Comparison of ENCODE assay signal across 13 cellular contexts in the genomic region with DNA sequence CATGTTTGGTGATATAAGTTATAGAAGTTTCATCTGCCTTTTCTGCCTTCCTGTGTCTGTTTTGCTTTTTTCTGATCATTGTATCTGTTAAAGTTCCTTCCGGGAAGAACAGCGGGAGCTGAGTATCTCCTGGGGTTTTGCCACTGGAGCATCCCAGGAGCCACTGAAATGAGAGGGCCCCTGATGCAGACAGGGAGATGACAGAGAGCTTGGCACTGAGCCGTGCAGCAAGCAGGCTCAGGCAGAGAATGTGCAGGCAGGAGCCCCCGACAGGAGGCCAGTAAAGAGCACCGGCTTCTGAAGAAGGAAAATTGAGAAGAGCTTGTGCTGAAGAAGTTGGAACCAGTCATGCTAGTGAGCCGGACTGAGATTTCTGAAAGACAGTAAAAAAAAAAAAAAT.
DNase-seq lines count a peak whose midpoint lies in the region; ATAC-seq, FAIRE-seq and TF ChIP-seq lines count a peak whose summit lies in the region.
"Had no signal": no experiment of that assay in that cellular context is flagged by ENCODE, and none has a peak within 500 bp of the region (broad histone marks: within the 10 kb centered on the region; RNA-seq: fewer than 3 reads in every experiment).

No MANE protein-coding gene starts in this region.

- no peak overlapping the region for H3K4me3 ChIP-seq in K562
- no peak overlapping the region for H3K4me3 ChIP-seq in Caco-2 (ENCODE audit: low read depth, low read length)

- no peak for TF ChIP-seq RAD21 in K562 (CRISPR knock-in tag; conservative IDR thresholded peaks at IDR 0.05 in 1 of 2, IDR thresholded peaks at IDR 0.05 in 1 of 2)

- H3K27ac Mint-ChIP-seq in glutamatergic neuron (ENCODE audit: unreplicated experiment) (peak overlapping the region; percentile 76), progenitor cell of endocrine pancreas (peak overlapping the region; percentile 56), Caco-2 (ENCODE audit: unreplicated experiment) (no peak overlapping the region)
- H3K27ac Mint-ChIP-seq in activated naive CD4-positive, alpha-beta T cell treated with anti-CD3 and anti-CD28 coated beads, Interleukin-2, amount 50 U/mL, for 72 hours: no peak overlapping the region
- H3K27ac Mint-ChIP-seq: HFFc6 had no signal

- no peak for FAIRE-seq in K562 (lab: Jason Lieb, UNC)
- no peak for FAIRE-seq in frontal cortex (lab: Jason Lieb, UNC)

- H3K4me3 Mint-ChIP-seq in glutamatergic neuron (ENCODE audit: unreplicated experiment): no peak overlapping the region
- H3K4me3 Mint-ChIP-seq in progenitor cell of endocrine pancreas (ENCODE audit: low read depth): no peak overlapping the region
- no peak overlapping the region for H3K4me3 Mint-ChIP-seq in Caco-2 (ENCODE audit: unreplicated experiment)
- H3K4me3 Mint-ChIP-seq: HFFc6 had no signal

- CTCF ChIA-PET in K562 (lab: Yijun Ruan, JAX; ENCODE audit: low intra/inter-chr PET ratio) (no interaction called here), Caco-2 (lab: Charles Lee) (no interaction called here)

- no peak overlapping the region for H3K9ac ChIP-seq in K562 (ENCODE audit: insufficient read depth in 1 of 2, low read depth in 2 of 2, low read length in 2 of 2)

- H3K9me3 Mint-ChIP-seq in glutamatergic neuron (ENCODE audit: unreplicated experiment) (peaks cover 8% of the 10 kb centered on the region), progenitor cell of endocrine pancreas (ENCODE audit: low read depth) (no peaks in the 10 kb centered on the region), Caco-2 (ENCODE audit: unreplicated experiment) (no peaks in the 10 kb centered on the region)
- H3K9me3 Mint-ChIP-seq in activated naive CD4-positive, alpha-beta T cell treated with anti-CD3 and anti-CD28 coated beads, Interleukin-2, amount 50 U/mL, for 72 hours: peaks cover 0 to 4% of the 10 kb centered on the region in 2 donors

- H3K4me1 ChIP-seq in K562 (replicated peaks in 1 of 2; ENCODE audit: control insufficient read depth in 2 of 2, insufficient read depth in 2 of 2, low read length in 2 of 2) (no peaks in the 10 kb centered on the region), Caco-2 (peaks cover 15% of the 10 kb centered on the region)

- H3K27me3 ChIP-seq in K562 (ENCODE audit: control insufficient read depth in 2 of 2, insufficient read depth in 2 of 2, low read length in 2 of 2) (peaks cover 0 to 6% of the 10 kb centered on the region in 2 experiments; a peak in 1 of 5 replicates), Caco-2 (replicated peaks; ENCODE audit: control insufficient read depth, insufficient read depth, low read length) (no peaks in the 10 kb centered on the region)

- peak; percentile 26; the same call in 1 of the 3 replicates for ATAC-seq in K562
- no peak for ATAC-seq in activated naive CD4-positive, alpha-beta T cell treated with anti-CD3 and anti-CD28 coated beads, Interleukin-2, amount 50 U/mL, for 72 hours

- no TSS peak for BruUV-seq in K562 (replicated peaks; lab: Mats Ljungman, UMichigan)
- no TSS peak for BruUV-seq in Caco-2 (replicated peaks; lab: Mats Ljungman, UMichigan)

- H3K4me2 ChIP-seq in K562 (ENCODE audit: insufficient read depth, low read length): no peak overlapping the region

- peak; percentile 25 for DNase-seq in Daoy (ENCODE audit: low read depth)
- DNase-seq in K562 (ENCODE audit: extremely low read depth in 1 of 4, low spot score in 3 of 4): no peak
- DNase-seq in glutamatergic neuron: no peak
- no peak for DNase-seq in progenitor cell of endocrine pancreas (ENCODE audit: low spot score, unreplicated experiment)
- no peak for DNase-seq in activated naive CD4-positive, alpha-beta T cell treated with anti-CD3 and anti-CD28 coated beads, Interleukin-2, amount 50 U/mL, for 72 hours (ENCODE audit: low spot score in 2 of 2)
- no peak for DNase-seq in frontal cortex (ENCODE audit: low spot score in 2 of 2)
- DNase-seq in Caco-2: no peak
- DNase-seq: HFFc6, KG1, NCI-H1417 treated with DMSO at 0.1 percent for 48 hours, NCI-H2029, NCI-H524 had no signal

- TF ChIP-seq CTCF in K562 (IDR thresholded peaks at IDR 0.05 in 2 of 3, conservative IDR thresholded peaks at IDR 0.05 in 1 of 3; ENCODE audit: insufficient read depth in 2 of 3, low read depth in 1 of 3, low read length in 3 of 3): no peak
- TF ChIP-seq CTCF in glutamatergic neuron (IDR thresholded peaks at IDR 0.05; ENCODE audit: partially characterized antibody, unreplicated experiment): no peak
- no peak for TF ChIP-seq CTCF in progenitor cell of endocrine pancreas (IDR thresholded peaks at IDR 0.05; ENCODE audit: unreplicated experiment)
- no peak for TF ChIP-seq CTCF in Caco-2 (IDR thresholded peaks at IDR 0.05; ENCODE audit: insufficient read depth in 1 of 2, low read depth in 1 of 2, low read length in 1 of 2, severe bottlenecking in 1 of 2, unreplicated experiment in 1 of 2)

- no peaks in the 10 kb centered on the region for H3K36me3 ChIP-seq in K562 (ENCODE audit: control insufficient read depth, insufficient read depth, low read length)
- H3K36me3 ChIP-seq in Caco-2 (ENCODE audit: control insufficient read depth, insufficient read depth, low read length): no peaks in the 10 kb centered on the region

- H3K9me3 ChIP-seq in K562 (replicated peaks; ENCODE audit: control insufficient read depth, insufficient read depth, low read depth, low read length): no peaks in the 10 kb centered on the region
- no peaks in the 10 kb centered on the region for H3K9me3 ChIP-seq in Caco-2

- no peak overlapping the region for H3K27ac ChIP-seq in K562 (ENCODE audit: extremely low read depth, low read depth, low read length)
- H3K27ac ChIP-seq: C4-2B had no signal

- no peaks in the 10 kb centered on the region for H4K20me1 ChIP-seq in K562 (replicated peaks; ENCODE audit: control insufficient read depth, insufficient read depth, low read length)

- TF ChIP-seq EP300 in K562 (IDR thresholded peaks at IDR 0.05; ENCODE audit: low read length): no peak

- H2AFZ ChIP-seq in K562 (ENCODE audit: low read depth, low read length): 0 out of 2 replicates have a peak overlapping the region, but pooled peaks have one; percentile 40

- WGBS in K562 (ENCODE audit: insufficient coverage, low coverage, missing lambda C conversion rate): 18% methylated on average over 6 of the region's 6 CpGs

- TF ChIP-seq POLR2A in K562 (conservative IDR thresholded peaks at IDR 0.05): no peak

- H3K36me3 Mint-ChIP-seq in glutamatergic neuron (ENCODE audit: unreplicated experiment) (no peaks in the 10 kb centered on the region), progenitor cell of endocrine pancreas (ENCODE audit: insufficient read depth) (no peaks in the 10 kb centered on the region), Caco-2 (ENCODE audit: insufficient read depth, unreplicated experiment) (no peaks in the 10 kb centered on the region)
- H3K36me3 Mint-ChIP-seq in activated naive CD4-positive, alpha-beta T cell treated with anti-CD3 and anti-CD28 coated beads, Interleukin-2, amount 50 U/mL, for 72 hours: no peaks in the 10 kb centered on the region

- H3K27me3 Mint-ChIP-seq in glutamatergic neuron (ENCODE audit: unreplicated experiment) (peaks cover 3% of the 10 kb centered on the region), progenitor cell of endocrine pancreas (peaks cover 27% of the 10 kb centered on the region), Caco-2 (ENCODE audit: insufficient read depth, unreplicated experiment) (no peaks in the 10 kb centered on the region)

- H3K9me1 ChIP-seq in K562 (ENCODE audit: control insufficient read depth, insufficient read depth, low read length): no peaks in the 10 kb centered on the region

- POLR2A ChIA-PET in K562 (lab: Yijun Ruan, JAX): interaction anchor here (0.6 to 1.3 kb wide), 2 partner anchors 8 to 839 kb away, joined by 4 read pairs; no protein-coding TSS in a partner anchor
- POLR2A ChIA-PET in Caco-2 (lab: Charles Lee): no interaction called here

- no peaks in the 10 kb centered on the region for H3K79me2 ChIP-seq in K562 (ENCODE audit: control insufficient read depth, insufficient read depth, low read length)

- intact Hi-C loops in K562 (cut with micrococcal nuclease) (no loop called here), Caco-2 (cut with micrococcal nuclease; ENCODE audit: unreplicated experiment) (no loop called here)

- in situ Hi-C loops in K562 (cut with MboI): loop anchor here (5.0 to 25.0 kb wide), 2 partner anchors 84 to 599 kb away; a partner anchor contains a TSS

- H3K4me1 Mint-ChIP-seq in glutamatergic neuron (ENCODE audit: low read depth, unreplicated experiment): peaks cover 38% of the 10 kb centered on the region
- H3K4me1 Mint-ChIP-seq in progenitor cell of endocrine pancreas (ENCODE audit: low read depth): peaks cover 11% of the 10 kb centered on the region
- peaks cover 31% of the 10 kb centered on the region for H3K4me1 Mint-ChIP-seq in Caco-2 (ENCODE audit: low read depth, unreplicated experiment)

TF ChIP-seq in K562, 482 proteins besides CTCF, POLR2A, EP300 and RAD21 (continues in another document):
- TF ChIP-seq SIN3A (IDR thresholded peaks at IDR 0.05; ENCODE audit: borderline replicate concordance in 2 of 2, control insufficient read depth in 1 of 2, low read depth in 2 of 2, low read length in 2 of 2): no peak
- TF ChIP-seq TAF1 (IDR thresholded peaks at IDR 0.05; ENCODE audit: control insufficient read depth, extremely low read depth, insufficient read depth, low read length, severe bottlenecking): no peak
- no peak for TF ChIP-seq ZSCAN29 (IDR thresholded peaks at IDR 0.05)
- TF ChIP-seq, protein P1, sequence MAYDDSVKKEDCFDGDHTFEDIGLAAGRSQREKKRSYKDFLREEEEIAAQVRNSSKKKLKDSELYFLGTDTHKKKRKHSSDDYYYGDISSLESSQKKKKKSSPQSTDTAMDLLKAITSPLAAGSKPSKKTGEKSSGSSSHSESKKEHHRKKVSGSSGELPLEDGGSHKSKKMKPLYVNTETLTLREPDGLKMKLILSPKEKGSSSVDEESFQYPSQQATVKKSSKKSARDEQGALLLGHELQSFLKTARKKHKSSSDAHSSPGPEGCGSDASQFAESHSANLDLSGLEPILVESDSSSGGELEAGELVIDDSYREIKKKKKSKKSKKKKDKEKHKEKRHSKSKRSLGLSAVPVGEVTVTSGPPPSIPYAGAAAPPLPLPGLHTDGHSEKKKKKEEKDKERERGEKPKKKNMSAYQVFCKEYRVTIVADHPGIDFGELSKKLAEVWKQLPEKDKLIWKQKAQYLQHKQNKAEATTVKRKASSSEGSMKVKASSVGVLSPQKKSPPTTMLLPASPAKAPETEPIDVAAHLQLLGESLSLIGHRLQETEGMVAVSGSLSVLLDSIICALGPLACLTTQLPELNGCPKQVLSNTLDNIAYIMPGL (CRISPR knock-in tag; IDR thresholded peaks at IDR 0.05): no peak
- TF ChIP-seq NFXL1 (CRISPR knock-in tag; IDR thresholded peaks at IDR 0.05): no peak
- TF ChIP-seq ZNF41 (CRISPR knock-in tag; conservative IDR thresholded peaks at IDR 0.05): no peak
- TF ChIP-seq ZNF212 (CRISPR knock-in tag; IDR thresholded peaks at IDR 0.05): no peak

Comparison
In these comparisons a context has a peak if more than half of its experiments do, and no peak if none do; other contexts are left out.
1. H3K27ac Mint-ChIP-seq: peak in glutamatergic neuron (single experiment) and progenitor cell of endocrine pancreas (single experiment); none in activated naive CD4-positive, alpha-beta T cell treated with anti-CD3 and anti-CD28 coated beads, Interleukin-2, amount 50 U/mL, for 72 hours (0 of 2) and Caco-2 (single experiment).